1 cellular context compared by ENCODE assay signal in the genomic region with DNA sequence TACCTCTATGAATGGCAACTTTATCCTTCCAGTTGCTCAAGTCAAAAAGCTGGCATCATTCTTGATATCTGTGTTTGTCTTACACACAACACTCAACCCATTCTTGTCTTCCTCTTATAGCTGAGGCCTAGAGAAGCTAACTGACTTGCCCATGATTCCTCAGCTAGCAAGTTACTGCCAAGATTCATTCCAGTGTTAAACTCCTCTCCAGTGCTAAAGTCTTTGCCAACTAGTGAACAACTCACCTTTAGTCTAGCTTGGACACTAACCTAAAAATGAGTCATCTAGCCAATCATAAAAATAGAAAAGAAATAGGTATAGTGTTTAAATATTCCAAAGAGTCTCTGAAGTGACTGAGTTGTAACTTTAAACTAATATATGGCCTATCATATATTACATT.
TF ChIP-seq lines count a peak whose summit lies in the region.

No MANE protein-coding gene starts in this region.

TF ChIP-seq in HCT116, 20 proteins besides CTCF, POLR2A, EP300 and RAD21:
- TF ChIP-seq TCF7L2 (IDR thresholded peaks at IDR 0.05; ENCODE audit: borderline replicate concordance, extremely low read depth, insufficient read depth, insufficient read length): no peak
- TF ChIP-seq SP1 (IDR thresholded peaks at IDR 0.05; ENCODE audit: low read depth): no peak
- no peak for TF ChIP-seq ZFX (IDR thresholded peaks at IDR 0.05)
- TF ChIP-seq, protein P1, sequence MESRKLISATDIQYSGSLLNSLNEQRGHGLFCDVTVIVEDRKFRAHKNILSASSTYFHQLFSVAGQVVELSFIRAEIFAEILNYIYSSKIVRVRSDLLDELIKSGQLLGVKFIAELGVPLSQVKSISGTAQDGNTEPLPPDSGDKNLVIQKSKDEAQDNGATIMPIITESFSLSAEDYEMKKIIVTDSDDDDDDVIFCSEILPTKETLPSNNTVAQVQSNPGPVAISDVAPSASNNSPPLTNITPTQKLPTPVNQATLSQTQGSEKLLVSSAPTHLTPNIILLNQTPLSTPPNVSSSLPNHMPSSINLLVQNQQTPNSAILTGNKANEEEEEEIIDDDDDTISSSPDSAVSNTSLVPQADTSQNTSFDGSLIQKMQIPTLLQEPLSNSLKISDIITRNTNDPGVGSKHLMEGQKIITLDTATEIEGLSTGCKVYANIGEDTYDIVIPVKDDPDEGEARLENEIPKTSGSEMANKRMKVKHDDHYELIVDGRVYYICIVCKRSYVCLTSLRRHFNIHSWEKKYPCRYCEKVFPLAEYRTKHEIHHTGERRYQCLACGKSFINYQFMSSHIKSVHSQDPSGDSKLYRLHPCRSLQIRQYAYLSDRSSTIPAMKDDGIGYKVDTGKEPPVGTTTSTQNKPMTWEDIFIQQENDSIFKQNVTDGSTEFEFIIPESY (IDR thresholded peaks at IDR 0.05; ENCODE audit: extremely low read depth, insufficient replicate concordance, low read length): no peak
- no peak for TF ChIP-seq EZH2 (IDR thresholded peaks at IDR 0.05)
- TF ChIP-seq ZNF274 (IDR thresholded peaks at IDR 0.05; ENCODE audit: low read depth, low read length): no peak
- no peak for TF ChIP-seq FOSL1 (IDR thresholded peaks at IDR 0.05; ENCODE audit: low read depth)
- no peak for TF ChIP-seq EGR1 (IDR thresholded peaks at IDR 0.05; ENCODE audit: low read depth)
TF ChIP-seq in HCT116: peak in this region for 0.
